15 cellular contexts compared by ENCODE assay signal in the genomic region with DNA sequence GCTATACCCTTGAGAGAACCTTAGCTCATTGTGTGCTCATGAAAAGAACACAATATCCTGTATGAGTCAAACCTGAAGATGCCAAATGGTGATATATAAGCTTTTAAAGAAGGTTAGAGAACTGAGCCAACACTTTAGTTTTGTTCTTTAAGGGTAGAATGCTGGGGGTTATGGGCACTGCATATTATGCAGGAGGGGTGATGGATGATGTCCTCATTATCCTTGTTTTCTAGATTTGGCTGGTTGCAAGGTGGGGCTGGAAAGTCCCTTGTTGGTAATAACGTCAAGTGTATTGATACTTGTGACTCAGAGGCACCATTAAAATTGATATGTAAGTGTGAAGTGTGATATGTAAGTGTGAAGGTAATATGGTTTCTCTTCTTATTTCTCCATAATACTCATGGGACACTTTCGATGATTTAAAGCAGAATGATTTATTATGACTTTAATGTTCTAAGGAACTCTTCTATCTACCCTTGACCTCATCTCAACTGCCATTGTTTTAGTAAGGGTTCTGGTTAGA.
DNase-seq lines count a peak whose midpoint lies in the region; ATAC-seq and TF ChIP-seq lines count a peak whose summit lies in the region.
"Had no signal": no experiment of that assay in that cellular context is flagged by ENCODE, and none has a peak within 500 bp of the region (broad histone marks: within the 10 kb centered on the region; RNA-seq: fewer than 3 reads in every experiment).

No MANE protein-coding gene starts in this region.

- DNase-seq in DMS53 (lab: John Stamatoyannopoulos, UW) = peak; percentile 9
- no peak for DNase-seq in DMS53 treated with DMSO at 0.1 percent for 48 hours (lab: John Stamatoyannopoulos, UW; ENCODE audit: unreplicated experiment)
- DNase-seq in stimulated activated CD4-positive, alpha-beta T cell treated with anti-CD3 and anti-CD28 coated beads, Interleukin-1b, Interleukin-23, amount 100 ng/mL, for 48 hours = peak; percentile 73
- DNase-seq in amygdala (lab: John Stamatoyannopoulos, UW) = no peak
- no peak for DNase-seq in stomach
- no peak for DNase-seq in DMS153 treated with DMSO at 0.1 percent for 48 hours (lab: John Stamatoyannopoulos, UW; ENCODE audit: unreplicated experiment)
- DNase-seq: COR-L47; NCI-H1436 treated with DMSO at 0.1 percent for 48 hours; NK-92 treated with Interleukin-12 subunit alpha and Interleukin-12 subunit beta, amount 100 ng/mL, for 24 hours; pancreas; thyroid gland had no signal

- TF ChIP-seq EP300 in stomach (IDR thresholded peaks at IDR 0.05) = no peak

- H3K4me3 Mint-ChIP-seq in T-helper 1 cell treated with Interleukin-12 subunit alpha and Interleukin-12 subunit beta and Interleukin-4 antibody, amounts not matched to agents 30 μg/mL and 1 μg/mL, for 36 hours = peak overlapping the region; percentile 0

- H3K27ac Mint-ChIP-seq in T-helper 1 cell treated with Interleukin-12 subunit alpha and Interleukin-12 subunit beta and Interleukin-4 antibody, amounts not matched to agents 30 μg/mL and 1 μg/mL, for 36 hours = peak overlapping the region; percentile 72

- H3K27me3 ChIP-seq in stomach = no peaks in the 10 kb centered on the region
- H3K27me3 ChIP-seq: pancreas, thyroid gland had no signal

- H3K9me3 ChIP-seq in stomach = no peaks in the 10 kb centered on the region
- H3K9me3 ChIP-seq: pancreas, thyroid gland had no signal

- TF ChIP-seq POLR2A in stomach (IDR thresholded peaks at IDR 0.05) = no peak

- H3K36me3 ChIP-seq in stomach = no peaks in the 10 kb centered on the region
- H3K36me3 ChIP-seq: pancreas, thyroid gland had no signal

- no peak overlapping the region for H3K27ac ChIP-seq in stomach
- H3K27ac ChIP-seq: 22Rv1, pancreas, thyroid gland had no signal

- H3K27me3 Mint-ChIP-seq in T-helper 1 cell treated with Interleukin-12 subunit alpha and Interleukin-12 subunit beta and Interleukin-4 antibody, amounts not matched to agents 30 μg/mL and 1 μg/mL, for 36 hours (ENCODE audit: low read depth) = no peaks in the 10 kb centered on the region

- intact Hi-C loops in stomach (cut with DNase I; ENCODE audit: low total_unique reads) = no loop called here

- H3K36me3 Mint-ChIP-seq in T-helper 1 cell treated with Interleukin-12 subunit alpha and Interleukin-12 subunit beta and Interleukin-4 antibody, amounts not matched to agents 30 μg/mL and 1 μg/mL, for 36 hours (ENCODE audit: low read depth) = no peaks in the 10 kb centered on the region

- peaks cover 14% of the 10 kb centered on the region for H3K4me1 Mint-ChIP-seq in T-helper 1 cell treated with Interleukin-12 subunit alpha and Interleukin-12 subunit beta and Interleukin-4 antibody, amounts not matched to agents 30 μg/mL and 1 μg/mL, for 36 hours (ENCODE audit: low read depth)

- peak; percentile 68 for ATAC-seq in GM21576 (IDR thresholded peaks at IDR 0.05; ENCODE audit: unreplicated experiment)
- ATAC-seq: HepG2, pancreas had no signal

- no peaks in the 10 kb centered on the region for H3K9me3 Mint-ChIP-seq in T-helper 1 cell treated with Interleukin-12 subunit alpha and Interleukin-12 subunit beta and Interleukin-4 antibody, amounts not matched to agents 30 μg/mL and 1 μg/mL, for 36 hours

- no peak for TF ChIP-seq CTCF in stomach (IDR thresholded peaks at IDR 0.05)

- 60 to 81% (median 75%) methylated on average over 2 of the region's 2 CpGs for WGBS in stomach, 5 donors

- no peak overlapping the region for H3K4me3 ChIP-seq in stomach
- H3K4me3 ChIP-seq: pancreas, thyroid gland had no signal

- H3K4me1 ChIP-seq in stomach = no peaks in the 10 kb centered on the region
- H3K4me1 ChIP-seq: thyroid gland had no signal

Comparison
In these comparisons a context has a peak if more than half of its experiments do, and no peak if none do; other contexts are left out.
1. DNase-seq: peak in DMS53 (single experiment) and stimulated activated CD4-positive, alpha-beta T cell treated with anti-CD3 and anti-CD28 coated beads, Interleukin-1b, Interleukin-23, amount 100 ng/mL, for 48 hours (single experiment); none in DMS53 treated with DMSO at 0.1 percent for 48 hours (single experiment), amygdala (0 of 56), stomach (single experiment) and DMS153 treated with DMSO at 0.1 percent for 48 hours (single experiment).